In the genomic region with DNA sequence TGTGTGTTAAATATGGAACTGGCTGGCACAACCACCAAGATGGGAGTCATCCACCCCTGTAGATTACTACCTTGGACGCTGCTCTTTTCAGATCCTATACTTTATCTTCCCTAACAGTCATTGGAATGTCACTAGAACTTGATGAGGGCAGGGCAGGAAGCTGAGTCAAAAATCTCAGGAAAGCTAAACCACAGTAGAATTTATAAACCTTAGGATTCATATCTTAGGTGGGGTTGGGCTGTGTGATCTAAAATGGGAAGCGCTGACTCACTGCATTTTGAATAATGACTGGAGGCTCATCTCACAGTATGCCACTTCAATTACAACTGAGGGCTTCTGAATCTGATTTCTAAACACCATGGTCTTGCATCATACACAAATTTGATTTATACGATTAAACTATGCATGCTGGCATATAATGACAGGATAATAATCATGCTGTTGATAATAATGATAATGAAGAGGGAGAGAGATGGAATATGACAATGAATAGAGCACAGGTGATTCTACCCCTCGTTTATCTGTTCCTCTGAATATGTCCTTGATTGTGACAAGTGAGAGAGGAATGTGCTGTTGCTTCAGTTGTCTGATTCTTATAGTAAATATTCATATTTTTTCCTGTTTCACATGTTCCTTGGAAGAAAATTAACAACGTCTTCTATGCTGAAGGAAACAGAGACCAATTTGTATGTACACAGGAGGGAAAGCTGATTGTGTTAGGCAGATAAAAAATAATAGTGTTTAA, we compare ENCODE assay signal across 13 cellular contexts.
DNase-seq lines count a peak whose midpoint lies in the region; ATAC-seq and TF ChIP-seq lines count a peak whose summit lies in the region.
"Had no signal": no experiment of that assay in that cellular context is flagged by ENCODE, and none has a peak within 500 bp of the region (broad histone marks: within the 10 kb centered on the region; RNA-seq: fewer than 3 reads in every experiment).

No MANE protein-coding gene starts in this region.

- peak overlapping the region; percentile 30 for H3K27ac ChIP-seq in ACC112 (ENCODE audit: low read depth, low read length)
- no peak overlapping the region for H3K27ac ChIP-seq in IMR-90 (ENCODE audit: insufficient read depth, low read length)

- H2BK20ac ChIP-seq in IMR-90 (ENCODE audit: low read depth, low read length) = peak overlapping the region; percentile 89

- H3K4me1 ChIP-seq in ACC112 (ENCODE audit: control insufficient read depth, insufficient read depth, low read length, unreplicated experiment) (peaks cover 32% of the 10 kb centered on the region), IMR-90 (ENCODE audit: control insufficient read depth, insufficient read depth, low read length) (peaks cover 10% of the 10 kb centered on the region), Caco-2 (no peaks in the 10 kb centered on the region)

- H3K23ac ChIP-seq in IMR-90 (ENCODE audit: low read depth, low read length) = no peak overlapping the region

- H3K14ac ChIP-seq in IMR-90 (replicated peaks; ENCODE audit: low read depth, low read length) = peak overlapping the region; percentile 69; the same call in 1 of the 2 replicates

- H3K36me3 ChIP-seq in ACC112 (ENCODE audit: insufficient read depth, low read length) (no peaks in the 10 kb centered on the region), IMR-90 (ENCODE audit: control insufficient read depth, insufficient read depth, low read length) (no peaks in the 10 kb centered on the region), Caco-2 (ENCODE audit: control insufficient read depth, insufficient read depth, low read length) (no peaks in the 10 kb centered on the region)

- H2AFZ ChIP-seq in ACC112 (ENCODE audit: low read length, unreplicated experiment) (no peak overlapping the region), IMR-90 (replicated peaks; ENCODE audit: low read length, poor library complexity) (peak overlapping the region; percentile 71)

- ATAC-seq in IMR-90 (ENCODE audit: low read depth) (peak; percentile 69), GM21447 (IDR thresholded peaks at IDR 0.05; ENCODE audit: unreplicated experiment) (no peak)

- H3K9me3 ChIP-seq in IMR-90 (ENCODE audit: control insufficient read depth, insufficient read depth, low read length) (peaks cover 4% of the 10 kb centered on the region), Caco-2 (no peaks in the 10 kb centered on the region)

- H4K20me1 ChIP-seq in IMR-90 (ENCODE audit: insufficient read depth, low read length) = no peaks in the 10 kb centered on the region

- H3K4me1 Mint-ChIP-seq in Caco-2 (ENCODE audit: low read depth, unreplicated experiment) = no peaks in the 10 kb centered on the region

- no peak overlapping the region for H3K4me2 ChIP-seq in IMR-90 (ENCODE audit: low read depth, low read length)

- no peak overlapping the region for H3K56ac ChIP-seq in IMR-90 (ENCODE audit: extremely low read depth, insufficient read depth, low read length)

- BruUV-seq in IMR-90 (replicated peaks; lab: Mats Ljungman, UMichigan) (no TSS peak), Caco-2 (replicated peaks; lab: Mats Ljungman, UMichigan) (no TSS peak)

- POLR2A ChIA-PET in IMR-90 (lab: Charles Lee; ENCODE audit: unreplicated experiment) = no interaction called here
- POLR2A ChIA-PET in Caco-2 (lab: Charles Lee) = no interaction called here

- no peaks in the 10 kb centered on the region for H3K27me3 Mint-ChIP-seq in Caco-2 (ENCODE audit: insufficient read depth, unreplicated experiment)
- H3K27me3 Mint-ChIP-seq: activated naive CD8-positive, alpha-beta T cell had no signal

- peak overlapping the region; percentile 31; the same call in 2 of the 3 replicates for H2BK15ac ChIP-seq in IMR-90 (ENCODE audit: low read depth, low read length)

- H3K4me3 ChIP-seq in ACC112 (ENCODE audit: low read depth, low read length) (no peak overlapping the region), IMR-90 (ENCODE audit: insufficient read depth, low read depth, low read length) (no peak overlapping the region), astrocyte of the spinal cord (ENCODE audit: low read depth, low read length) (no peak overlapping the region), Caco-2 (ENCODE audit: low read depth, low read length) (no peak overlapping the region)

- peak overlapping the region; percentile 64; the same call in 1 of the 2 replicates for H2AK5ac ChIP-seq in IMR-90 (ENCODE audit: low read depth, low read length)

- in situ Hi-C loops in IMR-90 (cut with MboI; ENCODE audit: low sequenced_read_pairs) = no loop called here
- in situ Hi-C loops in astrocyte of the spinal cord (cut with HindIII; ENCODE audit: low sequenced_read_pairs) = no loop called here

- DNase-seq in IMR-90 (peak; percentile 80), astrocyte of the spinal cord (ENCODE audit: low read depth, low spot score) (peak; percentile 70), hepatic stellate cell (ENCODE audit: low spot score) (peak; percentile 13), mucosa of gallbladder (ENCODE audit: low spot score) (no peak), Caco-2 (no peak), SHP77 (lab: John Stamatoyannopoulos, UW) (no peak)
- DNase-seq: AML-193; effector memory CD4-positive, alpha-beta T cell; NCI-H1092 had no signal

- H2BK5ac ChIP-seq in IMR-90 (ENCODE audit: low read depth, low read length, poor library complexity, severe bottlenecking) = peak overlapping the region; percentile 36

- H3K36me3 Mint-ChIP-seq in Caco-2 (ENCODE audit: insufficient read depth, unreplicated experiment) = no peaks in the 10 kb centered on the region
- H3K36me3 Mint-ChIP-seq: activated naive CD8-positive, alpha-beta T cell had no signal

- TF ChIP-seq RAD21 in IMR-90 (IDR thresholded peaks at IDR 0.05; ENCODE audit: low read length) = no peak

- H3K79me1 ChIP-seq in IMR-90 (ENCODE audit: low read depth in 1 of 2, low read length in 2 of 2) = no peaks in the 10 kb centered on the region

- peak overlapping the region; percentile 74; the same call in 1 of the 2 replicates for H3K4ac ChIP-seq in IMR-90 (ENCODE audit: low read depth, low read length)

- no peaks in the 10 kb centered on the region for H3K79me2 ChIP-seq in ACC112 (ENCODE audit: control insufficient read depth, insufficient read depth, low read length, unreplicated experiment)

- peak overlapping the region; percentile 1; the same call in 1 of the 2 replicates for H3K18ac ChIP-seq in IMR-90 (ENCODE audit: low read depth, low read length)

- no peak for TF ChIP-seq POLR2A in IMR-90 (IDR thresholded peaks at IDR 0.05; ENCODE audit: low read depth, low read length)

- H4K5ac ChIP-seq in IMR-90 (ENCODE audit: low read depth, low read length) = no peak overlapping the region

- dilution Hi-C loops in IMR-90 (cut with HindIII; ENCODE audit: low sequenced_read_pairs, unreplicated experiment) = no loop called here

- intact Hi-C loops in IMR-90 (cut with micrococcal nuclease) = no loop called here
- intact Hi-C loops in Caco-2 (cut with micrococcal nuclease; ENCODE audit: unreplicated experiment) = no loop called here

- H2AK9ac ChIP-seq in IMR-90 (replicated peaks; ENCODE audit: low read depth, low read length, poor library complexity) = peak overlapping the region; percentile 55

- H3K27me3 ChIP-seq in ACC112 (ENCODE audit: insufficient read depth, low read length) (no peaks in the 10 kb centered on the region), IMR-90 (ENCODE audit: control insufficient read depth, insufficient read depth, low read length) (no peaks in the 10 kb centered on the region), Caco-2 (replicated peaks; ENCODE audit: control insufficient read depth, insufficient read depth, low read length) (no peaks in the 10 kb centered on the region)

- peak overlapping the region; percentile 90 for H2BK120ac ChIP-seq in IMR-90 (ENCODE audit: low read depth, low read length)

- H4K91ac ChIP-seq in IMR-90 (ENCODE audit: insufficient read depth, low read depth, low read length) = no peak overlapping the region

- H4K8ac ChIP-seq in IMR-90 (ENCODE audit: low read depth in 2 of 2, low read length in 2 of 2) = peak overlapping the region in 1 of 2 experiments; percentile 63; a peak in 2 of 4 replicates

- peaks cover 7% of the 10 kb centered on the region for H3K9me1 ChIP-seq in IMR-90 (ENCODE audit: insufficient read depth, low read length)

- no peak overlapping the region for H3K4me3 Mint-ChIP-seq in Caco-2 (ENCODE audit: unreplicated experiment)
- H3K4me3 Mint-ChIP-seq: activated naive CD8-positive, alpha-beta T cell; T-helper 2 cell treated with Interferon-gamma antibody and Interleukin-4, amounts not matched to agents 5 μg/mL and 100 μg/mL, for 36 hours had no signal

- no peaks in the 10 kb centered on the region for H3K9me3 Mint-ChIP-seq in Caco-2 (ENCODE audit: unreplicated experiment)
- H3K9me3 Mint-ChIP-seq: T-helper 2 cell treated with Interferon-gamma antibody and Interleukin-4, amounts not matched to agents 5 μg/mL and 100 μg/mL, for 36 hours had no signal

- CTCF ChIA-PET in IMR-90 (lab: Yijun Ruan, JAX) = no interaction called here
- CTCF ChIA-PET in Caco-2 (lab: Charles Lee) = no interaction called here

- no CpG with 5 or more reads among the region's 5 CpGs for WGBS in IMR-90 (ENCODE audit: extremely low coverage in 2 of 2, insufficient read length in 1 of 2), 2 experiments

- no peak overlapping the region for H3K9ac ChIP-seq in IMR-90 (ENCODE audit: low read depth, low read length)

- TF ChIP-seq CTCF in IMR-90 (conservative IDR thresholded peaks at IDR 0.05; ENCODE audit: low read depth, low read length) (no peak), astrocyte of the spinal cord (IDR thresholded peaks at IDR 0.05; ENCODE audit: low read depth, low read length) (no peak), Caco-2 (IDR thresholded peaks at IDR 0.05; ENCODE audit: insufficient read depth in 1 of 2, low read depth in 1 of 2, low read length in 1 of 2, severe bottlenecking in 1 of 2, unreplicated experiment in 1 of 2) (no peak)

- H3K27ac Mint-ChIP-seq in Caco-2 (ENCODE audit: unreplicated experiment) = no peak overlapping the region
- H3K27ac Mint-ChIP-seq: activated naive CD8-positive, alpha-beta T cell; T-helper 2 cell treated with Interferon-gamma antibody and Interleukin-4, amounts not matched to agents 5 μg/mL and 100 μg/mL, for 36 hours had no signal

TF ChIP-seq in IMR-90, 13 proteins besides CTCF, POLR2A, EP300 and RAD21:
- TF ChIP-seq MAFK (IDR thresholded peaks at IDR 0.05; ENCODE audit: low read depth, low read length) (peak; percentile 44), CEBPB (IDR thresholded peaks at IDR 0.05; ENCODE audit: low read depth, low read length) (peak; percentile 82), MXI1 (IDR thresholded peaks at IDR 0.05; ENCODE audit: borderline replicate concordance, low read depth, low read length) (no peak), SMC3 (IDR thresholded peaks at IDR 0.05; ENCODE audit: low read depth, low read length) (no peak), NFE2L2 (IDR thresholded peaks at IDR 0.05; ENCODE audit: low read depth, low read length) (0 out of 2 replicates have a peak, but pooled peaks have one; percentile 34)

Comparison
In these comparisons a context has a peak if more than half of its experiments do, and no peak if none do; other contexts are left out.
1. DNase-seq: peak in IMR-90 (single experiment), astrocyte of the spinal cord (single experiment) and hepatic stellate cell (single experiment); none in mucosa of gallbladder (single experiment), Caco-2 (0 of 2) and SHP77 (0 of 2).